1 cellular context compared by ENCODE assay signal in genomic region chr4:39514888-39515401, GRCh38.
TF ChIP-seq lines count a peak whose summit lies in the region.

No MANE protein-coding gene starts in this region.

TF ChIP-seq in HepG2, 621 proteins besides CTCF, POLR2A, EP300 and RAD21 (continued from another document):
- TF ChIP-seq, protein P1, sequence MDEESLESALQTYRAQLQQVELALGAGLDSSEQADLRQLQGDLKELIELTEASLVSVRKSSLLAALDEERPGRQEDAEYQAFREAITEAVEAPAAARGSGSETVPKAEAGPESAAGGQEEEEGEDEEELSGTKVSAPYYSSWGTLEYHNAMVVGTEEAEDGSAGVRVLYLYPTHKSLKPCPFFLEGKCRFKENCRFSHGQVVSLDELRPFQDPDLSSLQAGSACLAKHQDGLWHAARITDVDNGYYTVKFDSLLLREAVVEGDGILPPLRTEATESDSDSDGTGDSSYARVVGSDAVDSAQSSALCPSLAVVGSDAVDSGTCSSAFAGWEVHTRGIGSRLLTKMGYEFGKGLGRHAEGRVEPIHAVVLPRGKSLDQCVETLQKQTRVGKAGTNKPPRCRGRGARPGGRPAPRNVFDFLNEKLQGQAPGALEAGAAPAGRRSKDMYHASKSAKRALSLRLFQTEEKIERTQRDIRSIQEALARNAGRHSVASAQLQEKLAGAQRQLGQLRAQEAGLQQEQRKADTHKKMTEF (CRISPR knock-in tag; IDR thresholded peaks at IDR 0.05): peak; percentile 97
- TF ChIP-seq ZNF264 (CRISPR knock-in tag; IDR thresholded peaks at IDR 0.05) (peak; percentile 94), ZMYM2 (CRISPR knock-in tag; IDR thresholded peaks at IDR 0.05) (peak; percentile 89), SOX13 (IDR thresholded peaks at IDR 0.05) (peak; percentile 73), SOX13 (CRISPR knock-in tag; conservative IDR thresholded peaks at IDR 0.05 in 1 of 2, IDR thresholded peaks at IDR 0.05 in 1 of 2) (peak in 1 of 2 experiments; percentile 95; a peak in 2 of 4 replicates), HDAC1 (CRISPR knock-in tag; IDR thresholded peaks at IDR 0.05) (peak; percentile 93), TRIM24 (CRISPR knock-in tag; IDR thresholded peaks at IDR 0.05) (no peak), HNF4A (CRISPR knock-in tag; IDR thresholded peaks at IDR 0.05) (peak; percentile 89), SNRNP70 (IDR thresholded peaks at IDR 0.05; ENCODE audit: low read depth, low read length) (no peak), ZNF737 (CRISPR knock-in tag; IDR thresholded peaks at IDR 0.05; ENCODE audit: borderline replicate concordance) (no peak), SP140L (CRISPR knock-in tag; IDR thresholded peaks at IDR 0.05; ENCODE audit: borderline replicate concordance) (no peak; the same call in 1 of the 2 replicates), TEAD3 (CRISPR knock-in tag; optimal IDR thresholded peaks at IDR 0.05; ENCODE audit: borderline replicate concordance) (peak; percentile 81), PAX8 (CRISPR knock-in tag; IDR thresholded peaks at IDR 0.05; ENCODE audit: borderline replicate concordance) (no peak), SIN3A (IDR thresholded peaks at IDR 0.05; ENCODE audit: borderline replicate concordance, low read depth, low read length) (peak; percentile 49; the same call in 1 of the 2 replicates), ATF2 (CRISPR knock-in tag; IDR thresholded peaks at IDR 0.05) (peak; percentile 75; the same call in 1 of the 2 replicates), ZMYM4 (CRISPR knock-in tag; IDR thresholded peaks at IDR 0.05) (peak; percentile 88), SP5 (CRISPR knock-in tag; IDR thresholded peaks at IDR 0.05; ENCODE audit: borderline replicate concordance, low read depth) (peak; percentile 100), ZNF629 (CRISPR knock-in tag; conservative IDR thresholded peaks at IDR 0.05) (no peak; the same call in 1 of the 2 replicates), ADNP (CRISPR knock-in tag; IDR thresholded peaks at IDR 0.05) (peak; percentile 74; the same call in 1 of the 2 replicates), HHEX (CRISPR knock-in tag; IDR thresholded peaks at IDR 0.05) (peak; percentile 79), ZBTB33 (CRISPR knock-in tag; IDR thresholded peaks at IDR 0.05) (peak; percentile 70), ZNF780A (CRISPR knock-in tag; IDR thresholded peaks at IDR 0.05) (no peak)
- TF ChIP-seq, protein P2, sequence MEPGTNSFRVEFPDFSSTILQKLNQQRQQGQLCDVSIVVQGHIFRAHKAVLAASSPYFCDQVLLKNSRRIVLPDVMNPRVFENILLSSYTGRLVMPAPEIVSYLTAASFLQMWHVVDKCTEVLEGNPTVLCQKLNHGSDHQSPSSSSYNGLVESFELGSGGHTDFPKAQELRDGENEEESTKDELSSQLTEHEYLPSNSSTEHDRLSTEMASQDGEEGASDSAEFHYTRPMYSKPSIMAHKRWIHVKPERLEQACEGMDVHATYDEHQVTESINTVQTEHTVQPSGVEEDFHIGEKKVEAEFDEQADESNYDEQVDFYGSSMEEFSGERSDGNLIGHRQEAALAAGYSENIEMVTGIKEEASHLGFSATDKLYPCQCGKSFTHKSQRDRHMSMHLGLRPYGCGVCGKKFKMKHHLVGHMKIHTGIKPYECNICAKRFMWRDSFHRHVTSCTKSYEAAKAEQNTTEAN (CRISPR knock-in tag; conservative IDR thresholded peaks at IDR 0.05): 0 out of 2 replicates have a peak, but pooled peaks have one; percentile 40
- TF ChIP-seq, protein P3, sequence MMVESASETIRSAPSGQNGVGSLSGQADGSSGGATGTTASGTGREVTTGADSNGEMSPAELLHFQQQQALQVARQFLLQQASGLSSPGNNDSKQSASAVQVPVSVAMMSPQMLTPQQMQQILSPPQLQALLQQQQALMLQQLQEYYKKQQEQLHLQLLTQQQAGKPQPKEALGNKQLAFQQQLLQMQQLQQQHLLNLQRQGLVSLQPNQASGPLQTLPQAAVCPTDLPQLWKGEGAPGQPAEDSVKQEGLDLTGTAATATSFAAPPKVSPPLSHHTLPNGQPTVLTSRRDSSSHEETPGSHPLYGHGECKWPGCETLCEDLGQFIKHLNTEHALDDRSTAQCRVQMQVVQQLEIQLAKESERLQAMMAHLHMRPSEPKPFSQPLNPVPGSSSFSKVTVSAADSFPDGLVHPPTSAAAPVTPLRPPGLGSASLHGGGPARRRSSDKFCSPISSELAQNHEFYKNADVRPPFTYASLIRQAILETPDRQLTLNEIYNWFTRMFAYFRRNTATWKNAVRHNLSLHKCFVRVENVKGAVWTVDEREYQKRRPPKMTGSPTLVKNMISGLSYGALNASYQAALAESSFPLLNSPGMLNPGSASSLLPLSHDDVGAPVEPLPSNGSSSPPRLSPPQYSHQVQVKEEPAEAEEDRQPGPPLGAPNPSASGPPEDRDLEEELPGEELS (CRISPR knock-in tag; IDR thresholded peaks at IDR 0.05): peak; percentile 98
